Comparison of ENCODE assay signal across 19 cellular contexts in the genomic region with DNA sequence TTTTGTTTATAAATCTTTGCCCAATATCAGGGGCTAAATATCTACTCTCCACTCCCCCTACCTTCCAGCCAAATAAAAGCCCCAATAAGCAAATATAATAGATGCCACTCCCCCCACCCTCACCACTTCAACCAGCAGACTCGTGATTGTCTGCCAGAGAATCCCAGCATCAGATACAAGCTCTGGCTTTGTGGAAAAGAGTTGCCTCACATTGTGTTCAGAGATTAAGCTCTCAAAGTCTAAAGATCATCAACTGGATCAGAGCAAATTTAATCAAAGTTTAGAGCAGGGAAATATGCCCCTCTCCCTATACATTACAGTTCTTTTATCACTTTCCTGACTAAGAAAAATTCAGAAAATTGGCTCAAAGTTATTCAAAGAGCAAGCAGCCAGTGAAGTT.
"Had no signal": no experiment of that assay in that cellular context is flagged by ENCODE, and none has a peak within 500 bp of the region (broad histone marks: within the 10 kb centered on the region; RNA-seq: fewer than 3 reads in every experiment).

No MANE protein-coding gene starts in this region.

- ATAC-seq: activated CD4-positive, alpha-beta T cell treated with anti-CD3 and anti-CD28 coated beads for 36 hours; activated CD8-positive, alpha-beta memory T cell treated with anti-CD3 and anti-CD28 coated beads, Interleukin-2, amount 10 ng/mL, durations not matched to agents 7 days and 5 days; heart right ventricle; left ventricle myocardium superior; mucosa of descending colon; naive thymus-derived CD4-positive, alpha-beta T cell; stimulated activated naive B cell treated with anti-CD40 and anti-IgM and Interleukin-4, amounts not matched to agents 10 μg/mL and 1 μg/mL and 100 μg/mL, for 72 hours had no signal

- H3K36me3 ChIP-seq: heart right ventricle, sigmoid colon, thoracic aorta, upper lobe of left lung had no signal

- H3K9me3 ChIP-seq: heart right ventricle, mucosa of descending colon, pancreas, sigmoid colon, thoracic aorta, upper lobe of left lung had no signal

- FAIRE-seq: endometrium, pancreas, TTC549 had no signal

- DNase-seq: activated CD4-positive, alpha-beta memory T cell treated with anti-CD3 and anti-CD28 coated beads, Interleukin-2, amount 10 ng/mL, durations not matched to agents 7 days and 5 days; activated CD4-positive, alpha-beta T cell treated with anti-CD3 and anti-CD28 coated beads for 36 hours; activated CD8-positive, alpha-beta memory T cell treated with anti-CD3 and anti-CD28 coated beads, Interleukin-2, amount 10 ng/mL, durations not matched to agents 7 days and 5 days; activated naive CD4-positive, alpha-beta T cell; activated naive CD8-positive, alpha-beta T cell treated with anti-CD3 and anti-CD28 coated beads for 36 hours; anterior cingulate cortex; cortex of kidney; heart right ventricle; kidney glomerular epithelial cell; left ventricle myocardium superior; mucosa of descending colon; naive thymus-derived CD4-positive, alpha-beta T cell; pancreas; sigmoid colon; stimulated activated naive B cell treated with anti-CD40 and anti-IgM and Interleukin-4, amounts not matched to agents 10 μg/mL and 1 μg/mL and 100 μg/mL, for 72 hours; upper lobe of left lung had no signal

- H3K27ac ChIP-seq: heart right ventricle, pancreas, sigmoid colon, thoracic aorta, upper lobe of left lung had no signal

- H3K4me1 ChIP-seq: heart right ventricle, pancreas, sigmoid colon, upper lobe of left lung had no signal

- H3K27me3 ChIP-seq: pancreas, sigmoid colon, upper lobe of left lung had no signal

- H3K4me3 ChIP-seq: heart right ventricle, mucosa of descending colon, pancreas, sigmoid colon, thoracic aorta, upper lobe of left lung had no signal
